ENCODE assay signal across 23 cellular contexts in genomic region chr10:110378533-110379108, GRCh38.
DNase-seq lines count a peak whose midpoint lies in the region; TF ChIP-seq lines count a peak whose summit lies in the region.
"Had no signal": no experiment of that assay in that cellular context is flagged by ENCODE, and none has a peak within 500 bp of the region (broad histone marks: within the 10 kb centered on the region; RNA-seq: fewer than 3 reads in every experiment).

No MANE protein-coding gene starts in this region.

- no peak for TF ChIP-seq POLR2A in erythroblast (IDR thresholded peaks at IDR 0.05; ENCODE audit: low read length)

- H3K4me1 ChIP-seq in CD8-positive, alpha-beta memory T cell (ENCODE audit: insufficient read depth, low read length), result no peaks in the 10 kb centered on the region
- H3K4me1 ChIP-seq in SK-N-SH (ENCODE audit: control insufficient read depth in 1 of 2, insufficient read depth in 2 of 2, low read depth in 1 of 2, low read length in 1 of 2), result peaks cover 0 to 2% of the 10 kb centered on the region in 2 experiments; a peak in 1 of 4 replicates
- H3K4me1 ChIP-seq: BE2C had no signal

- H3K36me3 ChIP-seq in CD8-positive, alpha-beta memory T cell (ENCODE audit: insufficient read depth, low read length), result no peaks in the 10 kb centered on the region
- H3K36me3 ChIP-seq in SK-N-SH (replicated peaks in 1 of 2; ENCODE audit: control insufficient read depth in 1 of 2, insufficient read depth in 2 of 2, low read length in 1 of 2), result no peaks in the 10 kb centered on the region
- H3K36me3 ChIP-seq: BE2C; BLaER1 treated with 17β-estradiol and CSF1 and Interleukin-3, amounts not matched to agents 10 nM and 100 nM had no signal

- no peaks in the 10 kb centered on the region for H3K27me3 Mint-ChIP-seq in T-helper 1 cell treated with Interleukin-12 subunit alpha and Interleukin-12 subunit beta and Interleukin-4 antibody, amounts not matched to agents 30 μg/mL and 1 μg/mL, for 36 hours (ENCODE audit: low read depth)
- peaks cover 0 to 3% of the 10 kb centered on the region in 2 donors for H3K27me3 Mint-ChIP-seq in CD8-positive, alpha-beta memory T cell
- H3K27me3 Mint-ChIP-seq: CD4-positive, alpha-beta T cell had no signal

- H3K79me2 ChIP-seq in SK-N-SH (ENCODE audit: insufficient read depth), result no peaks in the 10 kb centered on the region

- H4K20me1 ChIP-seq in SK-N-SH (ENCODE audit: insufficient read depth), result no peaks in the 10 kb centered on the region
- H4K20me1 ChIP-seq: BLaER1 treated with 17β-estradiol and CSF1 and Interleukin-3, amounts not matched to agents 10 nM and 100 nM had no signal

- H3K27ac Mint-ChIP-seq in T-helper 1 cell treated with Interleukin-12 subunit alpha and Interleukin-12 subunit beta and Interleukin-4 antibody, amounts not matched to agents 30 μg/mL and 1 μg/mL, for 36 hours, result peak overlapping the region; percentile 64
- no peak overlapping the region for H3K27ac Mint-ChIP-seq in CD8-positive, alpha-beta memory T cell
- H3K27ac Mint-ChIP-seq: CD14-positive monocyte; CD4-positive, alpha-beta T cell; H9; HFFc6 had no signal

- no peaks in the 10 kb centered on the region for H3K27me3 ChIP-seq in CD8-positive, alpha-beta memory T cell (ENCODE audit: insufficient read depth, low read length, poor library complexity, severe bottlenecking)
- H3K27me3 ChIP-seq in SK-N-SH (ENCODE audit: insufficient read depth), result no peaks in the 10 kb centered on the region
- H3K27me3 ChIP-seq: BE2C; BLaER1 treated with 17β-estradiol and CSF1 and Interleukin-3, amounts not matched to agents 10 nM and 100 nM had no signal

- no peak for TF ChIP-seq RAD21 in SK-N-SH (IDR thresholded peaks at IDR 0.05; ENCODE audit: low read length)

- TF ChIP-seq EP300 in SK-N-SH (IDR thresholded peaks at IDR 0.05; ENCODE audit: borderline replicate concordance in 1 of 2, low read depth in 1 of 2, low read length in 1 of 2), result no peak

- no peak overlapping the region for H3K4me2 ChIP-seq in SK-N-SH
- H3K4me2 ChIP-seq: A549; BLaER1 treated with 17β-estradiol and CSF1 and Interleukin-3, amounts not matched to agents 10 nM and 100 nM had no signal

- H3K27ac ChIP-seq in CD8-positive, alpha-beta memory T cell (ENCODE audit: low read depth, low read length), result no peak overlapping the region
- H3K27ac ChIP-seq in SK-N-SH (ENCODE audit: low read depth in 2 of 2, low read length in 1 of 2), result no peak overlapping the region
- H3K27ac ChIP-seq: BLaER1 treated with 17β-estradiol and CSF1 and Interleukin-3, amounts not matched to agents 10 nM and 100 nM; GM23248 had no signal

- H3K9ac ChIP-seq in SK-N-SH, result no peak overlapping the region
- H3K9ac ChIP-seq: BLaER1 treated with 17β-estradiol and CSF1 and Interleukin-3, amounts not matched to agents 10 nM and 100 nM; GM23248 had no signal

- H3F3A ChIP-seq in SK-N-SH (replicated peaks; ENCODE audit: insufficient read depth), result no peaks in the 10 kb centered on the region

- H2AFZ ChIP-seq in SK-N-SH (ENCODE audit: low read depth), result no peak overlapping the region
- H2AFZ ChIP-seq: GM23248 had no signal

- TF ChIP-seq CTCF in SK-N-SH (IDR thresholded peaks at IDR 0.05), result no peak

- H3K4me1 Mint-ChIP-seq in T-helper 1 cell treated with Interleukin-12 subunit alpha and Interleukin-12 subunit beta and Interleukin-4 antibody, amounts not matched to agents 30 μg/mL and 1 μg/mL, for 36 hours (ENCODE audit: low read depth), result peaks cover 25% of the 10 kb centered on the region
- peaks cover 0 to 2% (median 0%) of the 10 kb centered on the region in 3 donors for H3K4me1 Mint-ChIP-seq in CD8-positive, alpha-beta memory T cell

- no peaks in the 10 kb centered on the region for H3K9me3 ChIP-seq in CD8-positive, alpha-beta memory T cell (ENCODE audit: low read length)
- no peaks in the 10 kb centered on the region for H3K9me3 ChIP-seq in SK-N-SH
- H3K9me3 ChIP-seq: A549; BE2C; BLaER1 treated with 17β-estradiol and CSF1 and Interleukin-3, amounts not matched to agents 10 nM and 100 nM had no signal

- CTCF ChIA-PET in CD8-positive, alpha-beta memory T cell (lab: Charles Lee), result no interaction called here
- CTCF ChIA-PET in SK-N-SH (lab: Yijun Ruan, JAX), result no interaction called here

- no peak overlapping the region for H3K4me3 ChIP-seq in CD8-positive, alpha-beta memory T cell (ENCODE audit: low read length)
- H3K4me3 ChIP-seq in SK-N-SH (ENCODE audit: low read depth in 2 of 2, low read length in 1 of 2), result no peak overlapping the region
- H3K4me3 ChIP-seq: A549; BLaER1 treated with 17β-estradiol and CSF1 and Interleukin-3, amounts not matched to agents 10 nM and 100 nM; GM12878; GM23248 had no signal

- WGBS in SK-N-SH (ENCODE audit: low lambda C conversion rate), result 92% methylated on average over 6 of the region's 6 CpGs

- H3K36me3 Mint-ChIP-seq in T-helper 1 cell treated with Interleukin-12 subunit alpha and Interleukin-12 subunit beta and Interleukin-4 antibody, amounts not matched to agents 30 μg/mL and 1 μg/mL, for 36 hours (ENCODE audit: low read depth), result no peaks in the 10 kb centered on the region
- H3K36me3 Mint-ChIP-seq in CD8-positive, alpha-beta memory T cell, result no peaks in the 10 kb centered on the region
- H3K36me3 Mint-ChIP-seq: CD14-positive monocyte had no signal

- POLR2A ChIA-PET in CD8-positive, alpha-beta memory T cell (lab: Charles Lee), result no interaction called here
- POLR2A ChIA-PET in SK-N-SH (lab: Yijun Ruan, JAX), result no interaction called here

- H3K9me3 Mint-ChIP-seq in T-helper 1 cell treated with Interleukin-12 subunit alpha and Interleukin-12 subunit beta and Interleukin-4 antibody, amounts not matched to agents 30 μg/mL and 1 μg/mL, for 36 hours, result no peaks in the 10 kb centered on the region
- no peaks in the 10 kb centered on the region for H3K9me3 Mint-ChIP-seq in CD8-positive, alpha-beta memory T cell
- H3K9me3 Mint-ChIP-seq: CD4-positive, alpha-beta T cell; H9; HFFc6 had no signal

- H3K9me2 ChIP-seq in SK-N-SH, result no peaks in the 10 kb centered on the region

- no peak for DNase-seq in T-helper 1 cell
- peak; percentile 80 for DNase-seq in amniotic epithelial cell (ENCODE audit: low read depth)
- DNase-seq in erythroblast (lab: John Stamatoyannopoulos, UW), result peak; percentile 36 to 57
- DNase-seq in CD8-positive, alpha-beta memory T cell, result no peak
- DNase-seq in SKM-1 treated with dmso at 0.1 percent for 144 hours (lab: John Stamatoyannopoulos, UW; ENCODE audit: unreplicated experiment), result no peak
- DNase-seq in SK-N-SH, result no peak
- DNase-seq: 8988T; ACHN; AML-193; BE2C; CD4-positive, alpha-beta T cell; COR-L47; DMS 273 treated with DMSO at 0.1 percent for 48 hours; DMS79; EL; GM23248; H9; HFFc6 had no signal

- H3K4me3 Mint-ChIP-seq in T-helper 1 cell treated with Interleukin-12 subunit alpha and Interleukin-12 subunit beta and Interleukin-4 antibody, amounts not matched to agents 30 μg/mL and 1 μg/mL, for 36 hours, result no peak overlapping the region
- no peak overlapping the region for H3K4me3 Mint-ChIP-seq in CD8-positive, alpha-beta memory T cell
- H3K4me3 Mint-ChIP-seq: CD14-positive monocyte; CD4-positive, alpha-beta T cell; H9; HFFc6 had no signal

TF ChIP-seq in SK-N-SH, 30 proteins besides CTCF, POLR2A, EP300 and RAD21:
- TF ChIP-seq TAF1 (IDR thresholded peaks at IDR 0.05; ENCODE audit: borderline replicate concordance, low read depth, low read length) (no peak), GATA2 (CRISPR knock-in tag; IDR thresholded peaks at IDR 0.05) (no peak), CHD2 (IDR thresholded peaks at IDR 0.05; ENCODE audit: low read length, partially characterized antibody) (no peak), SIN3A (IDR thresholded peaks at IDR 0.05; ENCODE audit: borderline replicate concordance, low read depth, low read length) (no peak), MXI1 (IDR thresholded peaks at IDR 0.05; ENCODE audit: low read depth, low read length) (no peak), SMC3 (IDR thresholded peaks at IDR 0.05; ENCODE audit: low read depth, low read length) (no peak), PBX3 (IDR thresholded peaks at IDR 0.05) (no peak)

Comparison
In these comparisons a context has a peak if more than half of its experiments do, and no peak if none do; other contexts are left out.
1. DNase-seq: peak in amniotic epithelial cell (single experiment) and erythroblast (2 of 2); none in T-helper 1 cell (0 of 5), CD8-positive, alpha-beta memory T cell (0 of 5), SKM-1 treated with dmso at 0.1 percent for 144 hours (single experiment) and SK-N-SH (single experiment).